In the genomic region with DNA sequence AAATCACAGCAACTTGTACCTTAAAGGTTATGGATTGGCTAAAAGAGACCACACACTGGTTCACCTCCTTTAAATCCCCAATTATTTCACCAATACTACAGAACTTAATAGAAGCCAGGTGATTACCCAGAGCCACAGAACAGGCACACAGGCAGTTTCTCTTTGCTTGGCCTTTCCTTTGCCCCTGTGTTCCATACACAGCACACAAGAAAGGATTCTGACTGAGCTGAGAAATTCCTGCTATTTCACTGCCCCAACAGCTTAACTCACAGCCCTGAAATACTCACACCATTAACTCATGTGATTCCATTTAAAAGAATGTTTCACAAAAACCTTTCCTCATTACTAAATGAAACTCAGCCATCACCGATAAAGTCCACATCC, we compare ENCODE assay signal across 10 cellular contexts.
DNase-seq lines count a peak whose midpoint lies in the region; ATAC-seq and TF ChIP-seq lines count a peak whose summit lies in the region.
"Had no signal": no experiment of that assay in that cellular context is flagged by ENCODE, and none has a peak within 500 bp of the region (broad histone marks: within the 10 kb centered on the region; RNA-seq: fewer than 3 reads in every experiment).

No MANE protein-coding gene starts in this region.

- intact Hi-C loops in Caco-2 (cut with micrococcal nuclease; ENCODE audit: unreplicated experiment) = no loop called here

- no peak for ATAC-seq in GM18858 (IDR thresholded peaks at IDR 0.05; ENCODE audit: unreplicated experiment)
- ATAC-seq: mucosa of descending colon had no signal

- H3K36me3 ChIP-seq in Caco-2 (ENCODE audit: control insufficient read depth, insufficient read depth, low read length) = no peaks in the 10 kb centered on the region
- H3K36me3 ChIP-seq in HUES6 (ENCODE audit: control insufficient read depth, insufficient read depth, low read length) = no peaks in the 10 kb centered on the region
- H3K36me3 ChIP-seq in MG63 = no peaks in the 10 kb centered on the region

- no peak overlapping the region for H3K4me3 Mint-ChIP-seq in Caco-2 (ENCODE audit: unreplicated experiment)
- no peak overlapping the region for H3K4me3 Mint-ChIP-seq in endothelial cell (ENCODE audit: unreplicated experiment)

- no peaks in the 10 kb centered on the region for H3K27me3 Mint-ChIP-seq in Caco-2 (ENCODE audit: insufficient read depth, unreplicated experiment)
- no peaks in the 10 kb centered on the region for H3K27me3 Mint-ChIP-seq in endothelial cell (ENCODE audit: unreplicated experiment)

- no peaks in the 10 kb centered on the region for H3K9me3 ChIP-seq in Caco-2
- H3K9me3 ChIP-seq in HUES6 (ENCODE audit: control insufficient read depth, insufficient read depth, low read depth, low read length) = no peaks in the 10 kb centered on the region
- no peaks in the 10 kb centered on the region; the same call in 1 of the 2 replicates for H3K9me3 ChIP-seq in MG63
- H3K9me3 ChIP-seq: mucosa of descending colon had no signal

- CTCF ChIA-PET in Caco-2 (lab: Charles Lee) = no interaction called here

- H3K4me1 Mint-ChIP-seq in Caco-2 (ENCODE audit: low read depth, unreplicated experiment) (peaks cover 35% of the 10 kb centered on the region), endothelial cell (ENCODE audit: unreplicated experiment) (peaks cover 7% of the 10 kb centered on the region)

- DNase-seq in Caco-2 (no peak), dermis blood vessel endothelial cell (peak; percentile 57), non-pigmented ciliary epithelial cell (ENCODE audit: low read depth) (peak; percentile 61), endothelial cell (ENCODE audit: low spot score) (no peak), MG63 (no peak)
- DNase-seq in stimulated activated CD4-positive, alpha-beta T cell treated with anti-CD3 and anti-CD28 coated beads, Interleukin-4, amount 100 ng/mL, for 4 hours = no peak
- DNase-seq: mucosa of descending colon, NCI-H1092 treated with DMSO at 0.1 percent for 48 hours had no signal

- H3K27ac Mint-ChIP-seq in Caco-2 (ENCODE audit: unreplicated experiment) = peak overlapping the region; percentile 24
- H3K27ac Mint-ChIP-seq in endothelial cell (ENCODE audit: unreplicated experiment) = no peak overlapping the region

- POLR2A ChIA-PET in Caco-2 (lab: Charles Lee) = interaction anchor here (0.6 kb wide), 2 partner anchors 9 to 14 kb away, joined by 3 to 5 read pairs; no protein-coding TSS in a partner anchor

- H3K4me3 ChIP-seq in Caco-2 (ENCODE audit: low read depth, low read length) (no peak overlapping the region), HUES6 (ENCODE audit: low read depth, low read length) (no peak overlapping the region), MG63 (no peak overlapping the region)
- H3K4me3 ChIP-seq: mucosa of descending colon had no signal

- H3K9ac ChIP-seq in HUES6 (ENCODE audit: low read length) = no peak overlapping the region

- peaks cover 19% of the 10 kb centered on the region for H3K4me1 ChIP-seq in Caco-2
- peaks cover 43% of the 10 kb centered on the region for H3K4me1 ChIP-seq in HUES6 (ENCODE audit: control insufficient read depth, insufficient read depth, low read length)

- peaks cover 5% of the 10 kb centered on the region for H3K36me3 Mint-ChIP-seq in Caco-2 (ENCODE audit: insufficient read depth, unreplicated experiment)
- no peaks in the 10 kb centered on the region for H3K36me3 Mint-ChIP-seq in endothelial cell (ENCODE audit: low read depth, unreplicated experiment)

- BruUV-seq in Caco-2 (replicated peaks; lab: Mats Ljungman, UMichigan) = no TSS peak

- H3K27me3 ChIP-seq in Caco-2 (replicated peaks; ENCODE audit: control insufficient read depth, insufficient read depth, low read length) (no peaks in the 10 kb centered on the region), HUES6 (ENCODE audit: control insufficient read depth, insufficient read depth, low read length) (no peaks in the 10 kb centered on the region), MG63 (no peaks in the 10 kb centered on the region)

- 0 out of 2 replicates have a peak overlapping the region, but pooled peaks have one; percentile 2 for H3K27ac ChIP-seq in HUES6 (ENCODE audit: low read depth, low read length)

- H3K9me3 Mint-ChIP-seq in Caco-2 (ENCODE audit: unreplicated experiment) (no peaks in the 10 kb centered on the region), endothelial cell (ENCODE audit: unreplicated experiment) (no peaks in the 10 kb centered on the region)

- no peak for TF ChIP-seq CTCF in Caco-2 (IDR thresholded peaks at IDR 0.05; ENCODE audit: insufficient read depth in 1 of 2, low read depth in 1 of 2, low read length in 1 of 2, severe bottlenecking in 1 of 2, unreplicated experiment in 1 of 2)
- TF ChIP-seq CTCF in endothelial cell (IDR thresholded peaks at IDR 0.05; ENCODE audit: unreplicated experiment) = no peak

Comparison
In these comparisons a context has a peak if more than half of its experiments do, and no peak if none do; other contexts are left out.
1. DNase-seq: peak in dermis blood vessel endothelial cell (single experiment) and non-pigmented ciliary epithelial cell (single experiment); none in Caco-2 (0 of 2), stimulated activated CD4-positive, alpha-beta T cell treated with anti-CD3 and anti-CD28 coated beads, Interleukin-4, amount 100 ng/mL, for 4 hours (0 of 2), endothelial cell (single experiment) and MG63 (single experiment).